In the genomic region with DNA sequence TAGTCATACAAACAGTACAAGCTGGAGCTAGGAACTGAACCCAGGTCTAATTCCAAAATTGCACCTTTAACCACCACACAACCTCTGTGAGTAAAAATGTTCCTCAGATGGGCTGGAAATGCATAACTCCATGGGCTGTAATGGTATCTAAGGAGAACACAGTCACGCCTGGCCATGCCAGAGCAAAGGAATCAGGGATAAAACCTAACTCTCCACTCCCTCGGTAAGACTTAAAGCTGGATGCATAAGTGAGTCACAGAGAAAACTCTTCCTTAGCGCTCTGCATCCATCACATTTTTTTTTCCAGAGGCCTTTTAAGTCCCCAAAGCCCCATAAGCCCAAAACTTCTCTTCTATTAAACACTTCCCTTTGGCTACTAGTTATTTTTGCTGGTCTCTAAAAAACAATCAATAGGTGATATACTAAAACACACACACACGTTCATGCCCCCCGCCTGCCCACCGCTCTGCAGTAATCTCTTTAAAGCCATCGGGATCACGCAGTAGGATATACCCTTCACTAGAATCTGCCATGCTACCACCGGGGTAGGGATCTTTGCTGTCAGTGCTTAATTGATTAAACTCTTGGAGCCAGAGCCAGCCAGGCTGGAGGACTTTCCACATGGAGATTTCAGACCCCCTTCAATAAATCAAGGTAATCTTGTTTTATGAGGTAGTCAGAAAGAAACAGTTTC, we compare ENCODE assay signal across 27 cellular contexts.
DNase-seq lines count a peak whose midpoint lies in the region; ATAC-seq and TF ChIP-seq lines count a peak whose summit lies in the region.
"Had no signal": no experiment of that assay in that cellular context is flagged by ENCODE, and none has a peak within 500 bp of the region (broad histone marks: within the 10 kb centered on the region; RNA-seq: fewer than 3 reads in every experiment).

No MANE protein-coding gene starts in this region.

- no peaks in the 10 kb centered on the region for H4K20me1 ChIP-seq in hepatocyte (ENCODE audit: insufficient read depth, poor library complexity, severe bottlenecking)

- ATAC-seq in GM19328 (IDR thresholded peaks at IDR 0.05; ENCODE audit: unreplicated experiment): no peak
- ATAC-seq: activated CD8-positive, alpha-beta T cell treated with anti-CD3 and anti-CD28 coated beads, Interleukin-2, amount 10 ng/mL, durations not matched to agents 7 days and 5 days; GM23338; left ventricle myocardium superior; Right ventricle myocardium inferior had no signal

- no peaks in the 10 kb centered on the region for H3K36me3 ChIP-seq in hepatocyte (replicated peaks; ENCODE audit: insufficient read depth, low read depth)
- H3K36me3 ChIP-seq: BE2C, cardiac muscle cell, neutrophil had no signal

- H3K27ac Mint-ChIP-seq in osteocyte (ENCODE audit: unreplicated experiment): no peak overlapping the region
- H3K27ac Mint-ChIP-seq: activated CD8-positive, alpha-beta T cell treated with anti-CD3 and anti-CD28 coated beads, Interleukin-2, amount 10 ng/mL, durations not matched to agents 7 days and 5 days; activated naive CD8-positive, alpha-beta T cell; GM23338; progenitor cell of endocrine pancreas; T-helper 2 cell treated with Interferon-gamma antibody and Interleukin-4, amounts not matched to agents 5 μg/mL and 100 μg/mL, for 36 hours had no signal

- H3K9me3 ChIP-seq in hepatocyte (ENCODE audit: low read depth): no peaks in the 10 kb centered on the region
- H3K9me3 ChIP-seq: BE2C, neutrophil, tibial artery had no signal

- no peaks in the 10 kb centered on the region for H3K9me3 Mint-ChIP-seq in osteocyte (ENCODE audit: unreplicated experiment)
- H3K9me3 Mint-ChIP-seq: CD8-positive, alpha-beta memory T cell; GM23338; T-helper 2 cell treated with Interferon-gamma antibody and Interleukin-4, amounts not matched to agents 5 μg/mL and 100 μg/mL, for 36 hours had no signal

- no peaks in the 10 kb centered on the region for H3K79me2 ChIP-seq in hepatocyte

- no peaks in the 10 kb centered on the region for H3K27me3 ChIP-seq in hepatocyte
- H3K27me3 ChIP-seq: BE2C, cardiac muscle cell, neutrophil, tibial artery had no signal

- 57% methylated on average over 9 of the region's 9 CpGs for WGBS in hepatocyte (ENCODE audit: low lambda C conversion rate, missing lambda C conversion rate)

- H2AFZ ChIP-seq in hepatocyte: no peak overlapping the region
- H2AFZ ChIP-seq: GM23338 had no signal

- peaks cover 2% of the 10 kb centered on the region for H3K36me3 Mint-ChIP-seq in osteocyte (ENCODE audit: unreplicated experiment)

- peaks cover 14% of the 10 kb centered on the region for H3K4me1 ChIP-seq in hepatocyte (ENCODE audit: insufficient read depth)
- H3K4me1 ChIP-seq: tibial artery had no signal

- peak overlapping the region; percentile 48 for H3K4me2 ChIP-seq in hepatocyte
- H3K4me2 ChIP-seq: GM23338 had no signal

- H3K27me3 Mint-ChIP-seq in osteocyte (ENCODE audit: unreplicated experiment): no peaks in the 10 kb centered on the region
- H3K27me3 Mint-ChIP-seq: activated naive CD8-positive, alpha-beta T cell; CD8-positive, alpha-beta memory T cell; progenitor cell of endocrine pancreas had no signal

- H3K4me1 Mint-ChIP-seq in osteocyte (ENCODE audit: unreplicated experiment): peaks cover 11% of the 10 kb centered on the region

- no peak overlapping the region for H3K4me3 ChIP-seq in hepatocyte
- H3K4me3 ChIP-seq: cardiac muscle cell, GM23338, tibial artery had no signal

- TF ChIP-seq CTCF in hepatocyte (IDR thresholded peaks at IDR 0.05; ENCODE audit: poor library complexity) (no peak), osteocyte (IDR thresholded peaks at IDR 0.05) (no peak)

- DNase-seq in ELF-1 (ENCODE audit: low read depth, low spot score) (peak; percentile 56), M059J (ENCODE audit: low read depth) (peak; percentile 41), hepatocyte (ENCODE audit: low spot score) (no peak), osteocyte (ENCODE audit: extremely low spot score, unreplicated experiment) (peak; percentile 36), CD1c-positive myeloid dendritic cell (ENCODE audit: extremely low spot score) (no peak), activated T-cell treated with anti-CD3 and anti-CD28 coated beads for 4 hours (no peak), OCI-M2 (lab: John Stamatoyannopoulos, UW; ENCODE audit: unreplicated experiment) (no peak)
- DNase-seq: ACHN; activated CD8-positive, alpha-beta T cell treated with anti-CD3 and anti-CD28 coated beads, Interleukin-2, amount 10 ng/mL, durations not matched to agents 7 days and 5 days; aorta; BE2C; CD8-positive, alpha-beta memory T cell; left ventricle myocardium superior; NCI-H1092 treated with DMSO at 0.1 percent for 48 hours; NCI-H187 treated with DMSO at 0.1 percent for 48 hours; NCI-H2171 treated with DMSO at 0.1 percent for 48 hours; NCI-H510A treated with DMSO at 0.1 percent for 48 hours; stimulated activated CD4-positive, alpha-beta T cell treated with anti-CD3 and anti-CD28 coated beads, Interleukin-4, amount 100 ng/mL, for 24 hours; tibial artery had no signal

- H3K9me2 ChIP-seq in hepatocyte (replicated peaks; ENCODE audit: insufficient read depth): no peaks in the 10 kb centered on the region

- no peak overlapping the region for H3K4me3 Mint-ChIP-seq in osteocyte (ENCODE audit: unreplicated experiment)
- H3K4me3 Mint-ChIP-seq: activated CD8-positive, alpha-beta T cell treated with anti-CD3 and anti-CD28 coated beads, Interleukin-2, amount 10 ng/mL, durations not matched to agents 7 days and 5 days; activated naive CD8-positive, alpha-beta T cell; CD8-positive, alpha-beta memory T cell; GM23338; T-helper 2 cell treated with Interferon-gamma antibody and Interleukin-4, amounts not matched to agents 5 μg/mL and 100 μg/mL, for 36 hours had no signal

- H3K27ac ChIP-seq in hepatocyte: peak overlapping the region; percentile 77
- H3K27ac ChIP-seq: cardiac muscle cell, neutrophil, tibial artery had no signal

Comparison
In these comparisons a context has a peak if more than half of its experiments do, and no peak if none do; other contexts are left out.
1. DNase-seq: peak in ELF-1 (single experiment), M059J (single experiment) and osteocyte (single experiment); none in hepatocyte (single experiment), CD1c-positive myeloid dendritic cell (single experiment), activated T-cell treated with anti-CD3 and anti-CD28 coated beads for 4 hours (single experiment) and OCI-M2 (single experiment).